ENCODE assay signal across 13 cellular contexts in genomic region chr7:2796358-2797352, GRCh38. TPM values are rescaled to one million over a fixed set of nuclear protein-coding genes. Genes with fewer than 3 reads are reported as not detected.
DNase-seq lines count a peak whose midpoint lies in the region; ATAC-seq, FAIRE-seq and TF ChIP-seq lines count a peak whose summit lies in the region.
"Had no signal": no experiment of that assay in that cellular context is flagged by ENCODE, and none has a peak within 500 bp of the region (broad histone marks: within the 10 kb centered on the region; RNA-seq: fewer than 3 reads in every experiment).

No MANE protein-coding gene starts in this region.

- H3K4me1 Mint-ChIP-seq in activated CD4-positive, alpha-beta T cell treated with anti-CD3 and anti-CD28 coated beads, Interleukin-2, amount 10 ng/mL, durations not matched to agents 24 days and 14 days, result peaks cover 24% of the 10 kb centered on the region

- H3K79me1 ChIP-seq in IMR-90 (ENCODE audit: low read depth in 1 of 2, low read length in 2 of 2) (peaks cover 56 to 85% of the 10 kb centered on the region in 2 experiments), H1 (ENCODE audit: low read depth, low read length) (peaks cover 16% of the 10 kb centered on the region)

- peak; percentile 94 for DNase-seq in IMR-90
- no peak for DNase-seq in H1 (ENCODE audit: low read depth in 1 of 2, low spot score in 2 of 2)
- no peak for DNase-seq in lower lobe of right lung
- no peak for DNase-seq in stomach
- no peak for DNase-seq in NCI-H774 (lab: John Stamatoyannopoulos, UW)
- no peak for DNase-seq in Kasumi-1 (lab: John Stamatoyannopoulos, UW)
- DNase-seq in stimulated activated CD8-positive, alpha-beta memory T cell treated with anti-CD3 and anti-CD28 coated beads, Interleukin-4, amount 100 ng/mL, for 48 hours, result no peak
- DNase-seq in activated CD4-positive, alpha-beta T cell treated with anti-CD3 and anti-CD28 coated beads, Interleukin-2, amount 10 ng/mL, durations not matched to agents 24 days and 14 days, result no peak
- DNase-seq: cerebellar nuclear complex; NCI-H510A; stimulated activated CD4-positive, alpha-beta T cell treated with anti-CD3 and anti-CD28 coated beads, Interleukin-15, amount 100 ng/mL, for 24 hours had no signal

- H3K9me3 ChIP-seq in IMR-90 (ENCODE audit: control insufficient read depth, insufficient read depth, low read length) (no peaks in the 10 kb centered on the region), H1 (ENCODE audit: insufficient read depth in 2 of 2, low read depth in 1 of 2, low read length in 1 of 2) (no peaks in the 10 kb centered on the region), lower lobe of right lung (no peaks in the 10 kb centered on the region), stomach (no peaks in the 10 kb centered on the region)

- H2BK20ac ChIP-seq in IMR-90 (ENCODE audit: low read depth, low read length) (peak overlapping the region; percentile 76), H1 (ENCODE audit: low read length) (no peak overlapping the region)

- TF ChIP-seq RAD21 in IMR-90 (IDR thresholded peaks at IDR 0.05; ENCODE audit: low read length) (no peak), H1 (IDR thresholded peaks at IDR 0.05 in 1 of 2, conservative IDR thresholded peaks at IDR 0.05 in 1 of 2; ENCODE audit: low read depth in 2 of 2, low read length in 2 of 2) (no peak)

- peak overlapping the region; percentile 0 to 42; a peak in 2 of 4 replicates for H4K8ac ChIP-seq in IMR-90 (ENCODE audit: low read depth in 2 of 2, low read length in 2 of 2)
- H4K8ac ChIP-seq in H1 (ENCODE audit: extremely low read depth, insufficient read depth, low read length), result no peak overlapping the region

- no peak overlapping the region for H3K4me3 Mint-ChIP-seq in activated CD4-positive, alpha-beta T cell treated with anti-CD3 and anti-CD28 coated beads, Interleukin-2, amount 10 ng/mL, durations not matched to agents 24 days and 14 days

- no peak overlapping the region for H2BK12ac ChIP-seq in H1 (ENCODE audit: low read depth, low read length)

- H3K27ac ChIP-seq in IMR-90 (ENCODE audit: insufficient read depth, low read length) (peak overlapping the region; percentile 90; the same call in 1 of the 2 replicates), H1 (ENCODE audit: low read depth, low read length) (no peak overlapping the region), lower lobe of right lung (peak overlapping the region; percentile 37), stomach (peak overlapping the region in 4 of 5 donors; percentile 49 to 71 (median 59))

- H3K4me2 ChIP-seq in IMR-90 (ENCODE audit: low read depth, low read length) (peak overlapping the region; percentile 49), H1 (ENCODE audit: insufficient read depth in 1 of 2, low read depth in 2 of 2, low read length in 2 of 2) (no peak overlapping the region)

- H3K9ac ChIP-seq in IMR-90 (ENCODE audit: low read depth, low read length) (peak overlapping the region; percentile 55; the same call in 1 of the 2 replicates), H1 (replicated peaks in 1 of 4; ENCODE audit: extremely low read depth in 1 of 4, low read depth in 3 of 4, low read length in 3 of 4) (no peak overlapping the region)

- H3K56ac ChIP-seq in IMR-90 (ENCODE audit: extremely low read depth, insufficient read depth, low read length) (0 out of 2 replicates have a peak overlapping the region, but pooled peaks have one; percentile 9), H1 (replicated peaks; ENCODE audit: insufficient read length, low read depth, low read length) (no peak overlapping the region)

- H2AFZ ChIP-seq in IMR-90 (replicated peaks; ENCODE audit: low read length, poor library complexity) (no peak overlapping the region), H1 (ENCODE audit: low read length) (no peak overlapping the region)

- TF ChIP-seq EP300 in H1 (IDR thresholded peaks at IDR 0.05; ENCODE audit: borderline replicate concordance in 1 of 2, low read depth in 2 of 2, low read length in 2 of 2), result no peak
- no peak for TF ChIP-seq EP300 in stomach (IDR thresholded peaks at IDR 0.05)

- peaks cover 17% of the 10 kb centered on the region for H3K36me3 Mint-ChIP-seq in activated CD4-positive, alpha-beta T cell treated with anti-CD3 and anti-CD28 coated beads, Interleukin-2, amount 10 ng/mL, durations not matched to agents 24 days and 14 days (ENCODE audit: low read depth)

- peak overlapping the region; percentile 57 for H3K4ac ChIP-seq in IMR-90 (ENCODE audit: low read depth, low read length)
- H3K4ac ChIP-seq in H1 (replicated peaks; ENCODE audit: insufficient read length, low read depth, low read length), result peak overlapping the region; percentile 0

- H3K4me3 ChIP-seq in IMR-90 (ENCODE audit: insufficient read depth, low read depth, low read length) (no peak overlapping the region), H1 (ENCODE audit: extremely low read depth in 1 of 4, insufficient read depth in 2 of 4, low read depth in 3 of 4, low read length in 4 of 4) (no peak overlapping the region), lower lobe of right lung (no peak overlapping the region), stomach (no peak overlapping the region)

- TF ChIP-seq CTCF in IMR-90 (conservative IDR thresholded peaks at IDR 0.05; ENCODE audit: low read depth, low read length) (no peak), H1 (IDR thresholded peaks at IDR 0.05; ENCODE audit: control extremely low read depth in 1 of 3, insufficient read depth in 1 of 3, low read depth in 1 of 3, low read length in 3 of 3) (no peak), lower lobe of right lung (IDR thresholded peaks at IDR 0.05) (no peak), stomach (IDR thresholded peaks at IDR 0.05) (no peak)

- no peak for FAIRE-seq in H1 (lab: Jason Lieb, UNC)
- FAIRE-seq: islet of Langerhans had no signal

- H4K5ac ChIP-seq in IMR-90 (ENCODE audit: low read depth, low read length) (peak overlapping the region; percentile 44), H1 (ENCODE audit: insufficient read length, low read depth, low read length) (no peak overlapping the region)

- TF ChIP-seq POLR2A in IMR-90 (IDR thresholded peaks at IDR 0.05; ENCODE audit: low read depth, low read length) (no peak), H1 (IDR thresholded peaks at IDR 0.05; ENCODE audit: control extremely low read depth in 1 of 2, low read depth in 2 of 2, low read length in 2 of 2) (no peak), stomach (IDR thresholded peaks at IDR 0.05) (no peak)

- H3K27me3 Mint-ChIP-seq in activated CD4-positive, alpha-beta T cell treated with anti-CD3 and anti-CD28 coated beads, Interleukin-2, amount 10 ng/mL, durations not matched to agents 24 days and 14 days, result no peaks in the 10 kb centered on the region

- H3K36me3 ChIP-seq in IMR-90 (ENCODE audit: control insufficient read depth, insufficient read depth, low read length) (peaks cover 22% of the 10 kb centered on the region), H1 (ENCODE audit: control insufficient read depth in 2 of 4, insufficient read depth in 4 of 4, low read length in 3 of 4) (peaks cover 12 to 28% (median 25%) of the 10 kb centered on the region in 4 experiments), lower lobe of right lung (peaks cover 31% of the 10 kb centered on the region), stomach (peaks cover 12 to 34% (median 33%) of the 10 kb centered on the region in 4 donors)

- no peaks in the 10 kb centered on the region; the same call in 1 of the 2 replicates for H3K23me2 ChIP-seq in H1 (ENCODE audit: low read depth, low read length)

- H3K9me3 Mint-ChIP-seq in activated CD4-positive, alpha-beta T cell treated with anti-CD3 and anti-CD28 coated beads, Interleukin-2, amount 10 ng/mL, durations not matched to agents 24 days and 14 days, result no peaks in the 10 kb centered on the region

- H2BK5ac ChIP-seq in IMR-90 (ENCODE audit: low read depth, low read length, poor library complexity, severe bottlenecking) (peak overlapping the region; percentile 71), H1 (ENCODE audit: low read depth, low read length) (peak overlapping the region; percentile 15; the same call in 1 of the 2 replicates)

- H3K4me1 ChIP-seq in IMR-90 (ENCODE audit: control insufficient read depth, insufficient read depth, low read length), result peaks cover 16% of the 10 kb centered on the region
- peaks cover 0 to 11% (median 5%) of the 10 kb centered on the region in 4 experiments; a peak in 5 of 7 replicates for H3K4me1 ChIP-seq in H1 (replicated peaks in 1 of 4; ENCODE audit: control insufficient read depth in 3 of 4, insufficient read depth in 4 of 4, low read length in 3 of 4)
- H3K4me1 ChIP-seq in lower lobe of right lung, result peaks cover 34% of the 10 kb centered on the region
- H3K4me1 ChIP-seq in stomach, result peaks cover 0 to 24% (median 13%) of the 10 kb centered on the region in 4 donors

- H3K23ac ChIP-seq in IMR-90 (ENCODE audit: low read depth, low read length), result peak overlapping the region; percentile 63
- no peak overlapping the region for H3K23ac ChIP-seq in H1 (ENCODE audit: insufficient read length)

- peak overlapping the region; percentile 25 for H2AK9ac ChIP-seq in IMR-90 (replicated peaks; ENCODE audit: low read depth, low read length, poor library complexity)

- no TSS peak for BruUV-seq in IMR-90 (replicated peaks; lab: Mats Ljungman, UMichigan)

- peaks cover 39% of the 10 kb centered on the region for H3K9me1 ChIP-seq in IMR-90 (ENCODE audit: insufficient read depth, low read length)

- dilution Hi-C loops in IMR-90 (cut with HindIII; ENCODE audit: low sequenced_read_pairs, unreplicated experiment), result no loop called here

- peak overlapping the region; percentile 72; the same call in 2 of the 3 replicates for H2BK15ac ChIP-seq in IMR-90 (ENCODE audit: low read depth, low read length)
- no peak overlapping the region for H2BK15ac ChIP-seq in H1 (ENCODE audit: low read length)

- H3K18ac ChIP-seq in IMR-90 (ENCODE audit: low read depth, low read length) (peak overlapping the region; percentile 49), H1 (ENCODE audit: extremely low read depth, low read length) (no peak overlapping the region)

- intact Hi-C loops in IMR-90 (cut with micrococcal nuclease) (loop anchor here (5.0 kb wide), 1 partner anchor 34 kb away; no protein-coding TSS in a partner anchor), lower lobe of right lung (cut with DNase I) (no loop called here), stomach (cut with DNase I; ENCODE audit: low total_unique reads) (no loop called here)
- intact Hi-C loops in activated CD4-positive, alpha-beta T cell treated with anti-CD3 and anti-CD28 coated beads, Interleukin-2, amount 10 ng/mL, durations not matched to agents 24 days and 14 days (cut with micrococcal nuclease), result no loop called here

- CTCF ChIA-PET in IMR-90 (lab: Yijun Ruan, JAX), result no interaction called here
- CTCF ChIA-PET in H1 (lab: Charles Lee; ENCODE audit: partially characterized antibody), result interaction anchor here (0.7 to 1.1 kb wide), 5 partner anchors 15 to 68 kb away, joined by 3 to 6 read pairs (median 3); no protein-coding TSS in a partner anchor

- H2AK5ac ChIP-seq in IMR-90 (ENCODE audit: low read depth, low read length) (peak overlapping the region; percentile 73), H1 (ENCODE audit: low read depth, low read length) (no peak overlapping the region)

- WGBS in IMR-90 (ENCODE audit: extremely low coverage in 2 of 2, insufficient read length in 1 of 2), 2 experiments, result 55% methylated on average over 15 of the region's 20 CpGs; no CpG with 5 or more reads in 1 of the 2 experiments
- 94% methylated on average over 20 of the region's 20 CpGs; no CpG with 5 or more reads in 1 of the 2 experiments for WGBS in H1 (ENCODE audit: extremely low coverage in 1 of 2, insufficient coverage in 1 of 2, insufficient read length in 1 of 2, insufficient replicate concordance in 2 of 2, low coverage in 1 of 2, low lambda C conversion rate in 2 of 2, missing lambda C conversion rate in 1 of 2), 2 experiments
- 75 to 80% (median 76%) methylated on average over 20 of the region's 20 CpGs for WGBS in stomach, 5 donors

- H3K14ac ChIP-seq in IMR-90 (replicated peaks; ENCODE audit: low read depth, low read length) (peak overlapping the region; percentile 58), H1 (ENCODE audit: insufficient read length) (no peak overlapping the region)

- no peak overlapping the region for H3K27ac Mint-ChIP-seq in activated CD4-positive, alpha-beta T cell treated with anti-CD3 and anti-CD28 coated beads, Interleukin-2, amount 10 ng/mL, durations not matched to agents 24 days and 14 days

- H2BK120ac ChIP-seq in IMR-90 (ENCODE audit: low read depth, low read length) (peak overlapping the region; percentile 77), H1 (replicated peaks; ENCODE audit: low read depth, low read length) (no peak overlapping the region)

- ATAC-seq in IMR-90 (ENCODE audit: low read depth) (peak; percentile 76), lower lobe of right lung (peak; percentile 47 to 56)
- ATAC-seq: HCT116 had no signal

- POLR2A ChIA-PET in IMR-90 (lab: Charles Lee; ENCODE audit: unreplicated experiment), result interaction anchor here (0.6 kb wide), 1 partner anchor 103 kb away, joined by 3 read pairs; no protein-coding TSS in a partner anchor
- POLR2A ChIA-PET in H1 (lab: Charles Lee; ENCODE audit: partially characterized antibody), result interaction anchor here (1.0 to 1.1 kb wide), 2 partner anchors 11 to 34 kb away, joined by 3 read pairs; no protein-coding TSS in a partner anchor

- peak overlapping the region; percentile 34 for H4K91ac ChIP-seq in IMR-90 (ENCODE audit: insufficient read depth, low read depth, low read length)
- no peak overlapping the region for H4K91ac ChIP-seq in H1 (replicated peaks; ENCODE audit: insufficient read length, low read length)

- in situ Hi-C loops in IMR-90 (cut with MboI; ENCODE audit: low sequenced_read_pairs), result no loop called here

- H3K27me3 ChIP-seq in IMR-90 (ENCODE audit: control insufficient read depth, insufficient read depth, low read length) (no peaks in the 10 kb centered on the region), H1 (replicated peaks in 1 of 4; ENCODE audit: control insufficient read depth in 3 of 4, extremely low read depth in 1 of 4, insufficient read depth in 3 of 4, low read length in 3 of 4) (no peaks in the 10 kb centered on the region), lower lobe of right lung (ENCODE audit: low read depth) (no peaks in the 10 kb centered on the region), stomach (no peaks in the 10 kb centered on the region)

- H4K20me1 ChIP-seq in IMR-90 (ENCODE audit: insufficient read depth, low read length), result peaks cover 11% of the 10 kb centered on the region; the same call in 1 of the 2 replicates
- H4K20me1 ChIP-seq in H1 (replicated peaks in 1 of 2; ENCODE audit: control insufficient read depth in 1 of 2, insufficient read depth in 2 of 2, low read length in 2 of 2), result peaks cover 2 to 22% of the 10 kb centered on the region in 2 experiments

- H3K79me2 ChIP-seq in H1 (ENCODE audit: control insufficient read depth in 1 of 2, insufficient read depth in 2 of 2, low read length in 2 of 2), result peaks cover 12 to 82% of the 10 kb centered on the region in 2 experiments; a peak in 3 of 4 replicates

RNA-seq across cellular contexts. Expression of gene GNA12, which starts 47.5 kb away (rescaled TPM):
- total RNA-seq in IMR-90 (2012; rRNA removed) (14.3 and 14.4 TPM in 2 replicates), lower lobe of right lung (41.6 TPM), stomach (10 to 100 TPM in 4 of 5 donors, 1 to 10 TPM in 1; 2.0 to 54.6 (median 28.6) TPM)
- polyA plus RNA-seq in IMR-90 (2012; rRNA removed) (89.0 and 93.9 TPM in 2 replicates), H1 (2011; rRNA removed) (109 and 121 TPM in 2 replicates), stomach (10 to 100 TPM in 2 of 3 donors, 1 to 10 TPM in 1; 6.0 to 24.7 (median 19.4) TPM)
- polyA plus RNA-seq in IMR-90 (2012; cell fraction: cytosol; rRNA removed), result 41.2 and 78.7 TPM in 2 replicates
- polyA plus RNA-seq in IMR-90 (2012; cell fraction: nucleus; rRNA removed; ENCODE audit: low replicate concordance), result 60.2 and 62.3 TPM in 2 replicates
- total RNA-seq in H1 (2021; fragmentation: NEBNext Ultra II Directional; extraction: Animal tissue kit (Norgen Biotek cat#: 25700)), result 95.6 and 96.5 TPM in 2 replicates
- polyA plus RNA-seq in H1 (2011; cell fraction: cytosol; rRNA removed), result 92.3 TPM
- 152 TPM for polyA plus RNA-seq in H1 (2011; cell fraction: nucleus; rRNA removed)
- 61.6 to 94.7 TPM (median 83.3 TPM) in 4 replicates for polyA plus RNA-seq in H1 (2012, experiment 1 of 2)
- polyA plus RNA-seq in H1 (2012, experiment 2 of 2), result 78.3 TPM
- polyA plus RNA-seq in H1 (2013, experiment 1 of 2), result 62.9 TPM
- 65.3 TPM for polyA plus RNA-seq in H1 (2013, experiment 2 of 2)
- polyA minus RNA-seq in H1 (2011; rRNA and poly(A)+ RNA removed), result 176 and 215 TPM in 2 replicates
- 71.7 TPM for polyA minus RNA-seq in H1 (2011; cell fraction: cytosol; rRNA and poly(A)+ RNA removed)
- 67.7 TPM for polyA minus RNA-seq in H1 (2011; cell fraction: nucleus; rRNA and poly(A)+ RNA removed)
- total RNA-seq in activated CD4-positive, alpha-beta T cell treated with anti-CD3 and anti-CD28 coated beads, Interleukin-2, amount 10 ng/mL, durations not matched to agents 24 days and 14 days, result 30.6 and 31.0 TPM in 2 replicates
